In the genomic region with DNA sequence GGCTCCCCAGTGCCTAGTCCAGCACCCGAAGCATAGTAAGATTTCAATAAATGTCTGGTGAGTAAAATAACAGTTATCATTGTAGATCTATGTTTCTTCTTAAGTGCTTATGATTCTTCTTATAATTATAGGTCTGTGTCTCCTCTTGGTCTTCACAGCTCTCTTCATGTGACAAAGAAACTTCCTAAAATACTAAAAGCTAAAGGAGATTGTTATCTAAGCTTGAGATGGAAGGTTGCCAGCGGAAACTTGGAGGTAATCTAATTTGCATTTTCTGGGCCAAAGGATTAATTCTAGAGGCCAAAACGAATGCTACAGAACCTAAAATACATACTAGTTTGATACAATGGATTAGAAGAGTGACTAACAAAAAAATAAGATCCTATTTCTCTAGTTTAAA, we compare ENCODE assay signal across 23 cellular contexts.
"Had no signal": no experiment of that assay in that cellular context is flagged by ENCODE, and none has a peak within 500 bp of the region (broad histone marks: within the 10 kb centered on the region; RNA-seq: fewer than 3 reads in every experiment).

No MANE protein-coding gene starts in this region.

- H3K4me3 ChIP-seq: K562, MG63 had no signal

- H3K27me3 Mint-ChIP-seq: IgD-negative memory B cell had no signal

- H3K27ac ChIP-seq: RWPE1 had no signal

- H3K27me3 ChIP-seq: MG63 had no signal

- H3K36me3 Mint-ChIP-seq: IgD-negative memory B cell, T-cell had no signal

- H3K4me1 Mint-ChIP-seq: IgD-negative memory B cell had no signal

- DNase-seq: MG63, NCI-H1092, NCI-H1105 treated with DMSO at 0.1 percent for 48 hours, NCI-H1417 treated with DMSO at 0.1 percent for 48 hours, NCI-H146, NCI-H1694 treated with DMSO at 0.1 percent for 48 hours, NCI-H1930, NCI-H2081, NCI-H2107, NCI-H345, NCI-H446 treated with DMSO at 0.1 percent for 48 hours, NCI-H510A treated with DMSO at 0.1 percent for 48 hours, NCI-H526, PC-3, SHP77, SW 1271, T-cell had no signal

- ATAC-seq: HepG2, K562, Panc1, PC-3, T-cell had no signal

- H3K9me3 ChIP-seq: MG63 had no signal

- H3K4me3 Mint-ChIP-seq: IgD-negative memory B cell; T-cell; T-helper 1 cell treated with Interleukin-12 subunit alpha and Interleukin-12 subunit beta and Interleukin-4 antibody, amounts not matched to agents 30 μg/mL and 1 μg/mL, for 36 hours had no signal

- H3K9me3 Mint-ChIP-seq: IgD-negative memory B cell; T-cell; T-helper 1 cell treated with Interleukin-12 subunit alpha and Interleukin-12 subunit beta and Interleukin-4 antibody, amounts not matched to agents 30 μg/mL and 1 μg/mL, for 36 hours had no signal

- H3K36me3 ChIP-seq: MG63 had no signal

- H3K27ac Mint-ChIP-seq: IgD-negative memory B cell; T-cell; T-helper 1 cell treated with Interleukin-12 subunit alpha and Interleukin-12 subunit beta and Interleukin-4 antibody, amounts not matched to agents 30 μg/mL and 1 μg/mL, for 36 hours had no signal
